In genomic region chr11:126647735-126648134, GRCh38 we compare ENCODE assay signal across 14 cellular contexts.
A peak's percentile ranks its signal among the peaks of the same experiment; 100 is the strongest.
DNase-seq lines count a peak whose midpoint lies in the region; ATAC-seq and TF ChIP-seq lines count a peak whose summit lies in the region.
"Had no signal": no experiment of that assay in that cellular context is flagged by ENCODE, and none has a peak within 500 bp of the region (broad histone marks: within the 10 kb centered on the region; RNA-seq: fewer than 3 reads in every experiment).

No MANE protein-coding gene starts in this region.

- H3K27ac ChIP-seq in RWPE2 (ENCODE audit: poor library complexity, severe bottlenecking): peak overlapping the region; percentile 86
- H3K27ac ChIP-seq in colonic mucosa: no peak overlapping the region
- H3K27ac ChIP-seq: lower lobe of right lung had no signal

- no peaks in the 10 kb centered on the region for H3K36me3 Mint-ChIP-seq in activated CD4-positive, alpha-beta T cell treated with anti-CD3 and anti-CD28 coated beads, Interleukin-2, amount 10 ng/mL, durations not matched to agents 7 days and 5 days (ENCODE audit: low read depth)

- no peak overlapping the region for H3K9ac ChIP-seq in colonic mucosa (ENCODE audit: low read depth in 2 of 2, low read length in 2 of 2)

- no peak for TF ChIP-seq CTCF in RWPE2 (IDR thresholded peaks at IDR 0.05; ENCODE audit: poor library complexity, severe bottlenecking)
- no peak for TF ChIP-seq CTCF in colonic mucosa (IDR thresholded peaks at IDR 0.05)

- H3K4me3 ChIP-seq in RWPE2 (ENCODE audit: severe bottlenecking): no peak overlapping the region
- no peak overlapping the region for H3K4me3 ChIP-seq in colonic mucosa
- H3K4me3 ChIP-seq: lower lobe of right lung had no signal

- H3K36me3 ChIP-seq in RWPE2 (ENCODE audit: low read depth) (no peaks in the 10 kb centered on the region), colonic mucosa (no peaks in the 10 kb centered on the region)
- H3K36me3 ChIP-seq: lower lobe of right lung had no signal

- no peak overlapping the region for H3K27ac Mint-ChIP-seq in activated CD4-positive, alpha-beta T cell treated with anti-CD3 and anti-CD28 coated beads, Interleukin-2, amount 10 ng/mL, durations not matched to agents 7 days and 5 days
- H3K27ac Mint-ChIP-seq: T-helper 17 cell had no signal

- no peaks in the 10 kb centered on the region for H3K9me3 ChIP-seq in RWPE2 (ENCODE audit: severe bottlenecking)
- H3K9me3 ChIP-seq in colonic mucosa: no peaks in the 10 kb centered on the region
- H3K9me3 ChIP-seq: lower lobe of right lung had no signal

- H3K27me3 ChIP-seq in RWPE2 (ENCODE audit: insufficient read depth, poor library complexity, severe bottlenecking): no peaks in the 10 kb centered on the region
- H3K27me3 ChIP-seq in colonic mucosa: no peaks in the 10 kb centered on the region

- CTCF ChIA-PET in activated CD4-positive, alpha-beta T cell treated with anti-CD3 and anti-CD28 coated beads, Interleukin-2, amount 10 ng/mL, durations not matched to agents 7 days and 5 days (lab: Charles Lee): no interaction called here

- DNase-seq in ELR (ENCODE audit: low read depth): peak; percentile 91
- no peak for DNase-seq in RWPE2 (ENCODE audit: low spot score)
- DNase-seq in fibroblast of peridontal ligament (ENCODE audit: extremely low read depth): peak; percentile 78
- peak; percentile 64 for DNase-seq in renal cortical epithelial cell (ENCODE audit: low read depth)
- DNase-seq in activated CD4-positive, alpha-beta T cell treated with anti-CD3 and anti-CD28 coated beads, Interleukin-2, amount 10 ng/mL, durations not matched to agents 7 days and 5 days: no peak
- no peak for DNase-seq in colonic mucosa
- no peak for DNase-seq in activated CD4-positive, alpha-beta T cell treated with anti-CD3 and anti-CD28 coated beads for 4 hours
- DNase-seq: activated CD8-positive, alpha-beta memory T cell treated with anti-CD3 and anti-CD28 coated beads, Interleukin-2, amount 50 U/mL, for 4 hours; amygdala; DMS79 treated with DMSO at 0.1 percent for 48 hours; foreskin melanocyte; lower lobe of right lung; T-helper 17 cell had no signal

- ATAC-seq in RWPE2 (ENCODE audit: low read depth) (peak; percentile 99), GM19467 (IDR thresholded peaks at IDR 0.05; ENCODE audit: unreplicated experiment) (no peak)
- ATAC-seq: lower lobe of right lung, T-helper 17 cell had no signal

- POLR2A ChIA-PET in activated CD4-positive, alpha-beta T cell treated with anti-CD3 and anti-CD28 coated beads, Interleukin-2, amount 10 ng/mL, durations not matched to agents 7 days and 5 days (lab: Charles Lee): interaction anchor here (0.7 kb wide), 1 partner anchor 46 kb away, joined by 3 read pairs; no protein-coding TSS in a partner anchor

- H3K4me3 Mint-ChIP-seq in activated CD4-positive, alpha-beta T cell treated with anti-CD3 and anti-CD28 coated beads, Interleukin-2, amount 10 ng/mL, durations not matched to agents 7 days and 5 days: no peak overlapping the region
- H3K4me3 Mint-ChIP-seq: T-helper 17 cell had no signal

- peaks cover 19% of the 10 kb centered on the region for H3K4me1 ChIP-seq in RWPE2 (ENCODE audit: insufficient read depth, poor library complexity, severe bottlenecking)
- no peaks in the 10 kb centered on the region for H3K4me1 ChIP-seq in colonic mucosa
- H3K4me1 ChIP-seq: lower lobe of right lung had no signal

- no peaks in the 10 kb centered on the region for H3K4me1 Mint-ChIP-seq in activated CD4-positive, alpha-beta T cell treated with anti-CD3 and anti-CD28 coated beads, Interleukin-2, amount 10 ng/mL, durations not matched to agents 7 days and 5 days
- H3K4me1 Mint-ChIP-seq: T-helper 17 cell had no signal

- no peaks in the 10 kb centered on the region for H3K9me3 Mint-ChIP-seq in activated CD4-positive, alpha-beta T cell treated with anti-CD3 and anti-CD28 coated beads, Interleukin-2, amount 10 ng/mL, durations not matched to agents 7 days and 5 days

- intact Hi-C loops in colonic mucosa (cut with DNase I): no loop called here

- no peaks in the 10 kb centered on the region for H3K27me3 Mint-ChIP-seq in activated CD4-positive, alpha-beta T cell treated with anti-CD3 and anti-CD28 coated beads, Interleukin-2, amount 10 ng/mL, durations not matched to agents 7 days and 5 days

Comparison
In these comparisons a context has a peak if more than half of its experiments do, and no peak if none do; other contexts are left out.
1. DNase-seq: peak in ELR (single experiment), fibroblast of peridontal ligament (single experiment) and renal cortical epithelial cell (single experiment); none in RWPE2 (single experiment), activated CD4-positive, alpha-beta T cell treated with anti-CD3 and anti-CD28 coated beads, Interleukin-2, amount 10 ng/mL, durations not matched to agents 7 days and 5 days (single experiment), colonic mucosa (single experiment) and activated CD4-positive, alpha-beta T cell treated with anti-CD3 and anti-CD28 coated beads for 4 hours (0 of 2).